Comparison of ENCODE assay signal across 8 cellular contexts in the genomic region with DNA sequence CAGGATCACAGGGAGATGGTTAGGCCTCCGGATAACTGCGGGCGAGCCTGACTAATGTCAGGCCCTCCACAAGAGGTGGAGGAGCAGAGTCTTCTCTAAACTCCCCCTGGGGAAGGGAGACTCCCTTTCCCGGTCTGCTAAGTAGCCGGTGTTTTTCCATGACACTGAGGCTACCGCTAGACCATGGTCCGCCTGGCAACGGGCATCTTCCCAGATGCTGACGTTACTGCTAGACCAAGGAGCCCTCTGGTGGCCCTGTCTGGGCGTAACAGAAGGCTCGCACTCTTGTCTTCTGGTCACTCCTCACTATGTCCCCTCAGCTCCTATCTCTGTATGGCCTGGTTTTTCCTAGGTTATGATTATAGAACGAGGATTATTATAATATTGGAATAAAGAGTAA.
A peak's percentile ranks its signal among the peaks of the same experiment; 100 is the strongest.
DNase-seq lines count a peak whose midpoint lies in the region; ATAC-seq and TF ChIP-seq lines count a peak whose summit lies in the region.
"Not testable (repeated sequence)": the region's sequence is repeated elsewhere in the genome, so short reads cannot be mapped to it uniquely, and the experiment has no call there.

No MANE protein-coding gene starts in this region.

- H3K18ac ChIP-seq in IMR-90 (ENCODE audit: low read depth, low read length) = not testable (repeated sequence)

- peak; percentile 13 for DNase-seq in EH (ENCODE audit: low read depth)
- DNase-seq in IMR-90; RWPE2 (ENCODE audit: low spot score); fibroblast of mammary gland (ENCODE audit: low read depth); osteoblast (ENCODE audit: insufficient read length, low spot score, missing footprints): not testable (repeated sequence)
- peak in 6 of 7 donors; percentile 12 to 62 (median 38) for DNase-seq in adrenal gland
- DNase-seq in iPS DF 6.9 (ENCODE audit: low read depth, low spot score) = peak; percentile 60

- CTCF ChIA-PET in IMR-90 (lab: Yijun Ruan, JAX) = not testable (repeated sequence)

- H2BK20ac ChIP-seq in IMR-90 (ENCODE audit: low read depth, low read length) = not testable (repeated sequence)

- not testable (repeated sequence) for H2AK9ac ChIP-seq in IMR-90 (replicated peaks; ENCODE audit: low read depth, low read length, poor library complexity)

- not testable (repeated sequence) for H3K23ac ChIP-seq in IMR-90 (ENCODE audit: low read depth, low read length)

- not testable (repeated sequence) for BruUV-seq in IMR-90 (replicated peaks; lab: Mats Ljungman, UMichigan)

- POLR2A ChIA-PET in IMR-90 (lab: Charles Lee; ENCODE audit: unreplicated experiment) = not testable (repeated sequence)

- peaks cover 34 to 43% of the 10 kb centered on the region in 2 experiments for H3K79me1 ChIP-seq in IMR-90 (ENCODE audit: low read depth in 1 of 2, low read length in 2 of 2)

- not testable (repeated sequence) for H4K5ac ChIP-seq in IMR-90 (ENCODE audit: low read depth, low read length)

- peak; percentile 23; the same call in 1 of the 2 replicates for TF ChIP-seq RAD21 in IMR-90 (IDR thresholded peaks at IDR 0.05; ENCODE audit: low read length)

- H3K14ac ChIP-seq in IMR-90 (replicated peaks; ENCODE audit: low read depth, low read length) = not testable (repeated sequence)

- intact Hi-C loops in IMR-90 (cut with micrococcal nuclease); adrenal gland (cut with DNase I): not testable (repeated sequence)

- not testable (repeated sequence) for ATAC-seq in IMR-90 (ENCODE audit: low read depth); RWPE2 (ENCODE audit: low read depth)

- not testable (repeated sequence) for H3K4ac ChIP-seq in IMR-90 (ENCODE audit: low read depth, low read length)

- H3K36me3 ChIP-seq in IMR-90 (ENCODE audit: control insufficient read depth, insufficient read depth, low read length) = peaks cover 14% of the 10 kb centered on the region
- not testable (repeated sequence) for H3K36me3 ChIP-seq in RWPE2 (ENCODE audit: low read depth); adrenal gland (replicated peaks in 1 of 2); iPS DF 6.9 (ENCODE audit: control insufficient read depth, insufficient read depth, low read length); osteoblast (ENCODE audit: insufficient read depth, low read length)

- not testable (repeated sequence) for H2BK15ac ChIP-seq in IMR-90 (ENCODE audit: low read depth, low read length)

- not testable (repeated sequence) for H3K27ac ChIP-seq in 22Rv1; IMR-90 (ENCODE audit: insufficient read depth, low read length); RWPE2 (ENCODE audit: poor library complexity, severe bottlenecking); adrenal gland; iPS DF 6.9 (ENCODE audit: low read length); osteoblast (ENCODE audit: low read depth, low read length)

- not testable (repeated sequence) for H3K79me2 ChIP-seq in osteoblast (ENCODE audit: insufficient read depth, low read length)

- H3K4me3 ChIP-seq in IMR-90 (ENCODE audit: insufficient read depth, low read depth, low read length); RWPE2 (ENCODE audit: severe bottlenecking); adrenal gland; fibroblast of mammary gland (ENCODE audit: control insufficient read depth, low read depth, low read length); iPS DF 6.9 (ENCODE audit: low read length); osteoblast (ENCODE audit: insufficient read depth, low read length): not testable (repeated sequence)

- not testable (repeated sequence) for H3K4me2 ChIP-seq in IMR-90 (ENCODE audit: low read depth, low read length); osteoblast (ENCODE audit: insufficient read depth, low read length)

- not testable (repeated sequence) for H2BK5ac ChIP-seq in IMR-90 (ENCODE audit: low read depth, low read length, poor library complexity, severe bottlenecking)

- H3K9me3 ChIP-seq in IMR-90 (ENCODE audit: control insufficient read depth, insufficient read depth, low read length); RWPE2 (ENCODE audit: severe bottlenecking); adrenal gland (replicated peaks in 1 of 3); iPS DF 6.9 (ENCODE audit: control insufficient read depth, insufficient read depth, low read length); osteoblast (ENCODE audit: low read depth, low read length): not testable (repeated sequence)

- H3K56ac ChIP-seq in IMR-90 (ENCODE audit: extremely low read depth, insufficient read depth, low read length) = not testable (repeated sequence)

- dilution Hi-C loops in IMR-90 (cut with HindIII; ENCODE audit: low sequenced_read_pairs, unreplicated experiment) = not testable (repeated sequence)

- TF ChIP-seq POLR2A in IMR-90 (IDR thresholded peaks at IDR 0.05; ENCODE audit: low read depth, low read length); adrenal gland (IDR thresholded peaks at IDR 0.05): not testable (repeated sequence)

- TF ChIP-seq CTCF in 22Rv1 (IDR thresholded peaks at IDR 0.05) = peak; percentile 52; the same call in 1 of the 2 replicates
- peak; percentile 22; the same call in 1 of the 2 replicates for TF ChIP-seq CTCF in IMR-90 (conservative IDR thresholded peaks at IDR 0.05; ENCODE audit: low read depth, low read length)
- TF ChIP-seq CTCF in RWPE2 (IDR thresholded peaks at IDR 0.05; ENCODE audit: poor library complexity, severe bottlenecking) = peak; percentile 58
- TF ChIP-seq CTCF in adrenal gland (IDR thresholded peaks at IDR 0.05) = peak in 4 of 6 experiments; percentile 13 to 23 (median 16)
- TF ChIP-seq CTCF in fibroblast of mammary gland (conservative IDR thresholded peaks at IDR 0.05; ENCODE audit: control insufficient read depth, insufficient read depth, low read depth, low read length) = peak; percentile 14
- peak; percentile 30 for TF ChIP-seq CTCF in osteoblast (IDR thresholded peaks at IDR 0.05; ENCODE audit: extremely low read depth, low read depth, low read length)

- H4K8ac ChIP-seq in IMR-90 (ENCODE audit: low read depth in 2 of 2, low read length in 2 of 2) = not testable (repeated sequence)

- not testable (repeated sequence) for H3K9ac ChIP-seq in IMR-90 (ENCODE audit: low read depth, low read length)

- H4K91ac ChIP-seq in IMR-90 (ENCODE audit: insufficient read depth, low read depth, low read length) = not testable (repeated sequence)

- no CpG with 5 or more reads among the region's 12 CpGs for WGBS in IMR-90 (ENCODE audit: extremely low coverage in 2 of 2, insufficient read length in 1 of 2), 2 experiments
- 88 to 93% (median 91%) methylated on average over 12 of the region's 12 CpGs for WGBS in adrenal gland, 4 donors
- no CpG with 5 or more reads among the region's 12 CpGs for WGBS in iPS DF 6.9 (ENCODE audit: insufficient coverage, insufficient read length)

- H2AK5ac ChIP-seq in IMR-90 (ENCODE audit: low read depth, low read length) = not testable (repeated sequence)

- H3K4me1 ChIP-seq in IMR-90 (ENCODE audit: control insufficient read depth, insufficient read depth, low read length); RWPE2 (ENCODE audit: insufficient read depth, poor library complexity, severe bottlenecking); iPS DF 6.9 (ENCODE audit: control insufficient read depth, insufficient read depth, low read length); osteoblast (ENCODE audit: insufficient read depth, low read length): not testable (repeated sequence)
- H3K4me1 ChIP-seq in adrenal gland (replicated peaks in 1 of 2) = peaks cover 8 to 23% of the 10 kb centered on the region in 2 donors

- H3K27me3 ChIP-seq in IMR-90 (ENCODE audit: control insufficient read depth, insufficient read depth, low read length); RWPE2 (ENCODE audit: insufficient read depth, poor library complexity, severe bottlenecking); adrenal gland; iPS DF 6.9 (ENCODE audit: control insufficient read depth, insufficient read depth, low read length); osteoblast (ENCODE audit: insufficient read depth, low read length): not testable (repeated sequence)

- H3K9me1 ChIP-seq in IMR-90 (ENCODE audit: insufficient read depth, low read length) = not testable (repeated sequence)

- not testable (repeated sequence) for H2BK120ac ChIP-seq in IMR-90 (ENCODE audit: low read depth, low read length)

- not testable (repeated sequence) for H4K20me1 ChIP-seq in IMR-90 (ENCODE audit: insufficient read depth, low read length); osteoblast (ENCODE audit: insufficient read depth, low read length)

- in situ Hi-C loops in IMR-90 (cut with MboI; ENCODE audit: low sequenced_read_pairs) = not testable (repeated sequence)

- H2AFZ ChIP-seq in IMR-90 (replicated peaks; ENCODE audit: low read length, poor library complexity); osteoblast (ENCODE audit: low read length): not testable (repeated sequence)
